In genomic region chr16:57260294-57260929, GRCh38 we compare ENCODE assay signal across 1 cellular context.
TF ChIP-seq lines count a peak whose summit lies in the region.

No MANE protein-coding gene starts in this region.

TF ChIP-seq in K562, 482 proteins besides CTCF, POLR2A, EP300 and RAD21 (continued from another document):
- TF ChIP-seq ETS1 (conservative IDR thresholded peaks at IDR 0.05; ENCODE audit: control insufficient read depth, low read depth, low read length) (no peak), ARID1B (IDR thresholded peaks at IDR 0.05) (0 out of 2 replicates have a peak, but pooled peaks have one; percentile 24), SMARCE1 (IDR thresholded peaks at IDR 0.05) (0 out of 2 replicates have a peak, but pooled peaks have one; percentile 35), SMARCC2 (IDR thresholded peaks at IDR 0.05; ENCODE audit: low read depth) (no peak), TRIM25 (IDR thresholded peaks at IDR 0.05; ENCODE audit: borderline replicate concordance) (no peak), SOX6 (IDR thresholded peaks at IDR 0.05) (no peak), MBD2 (IDR thresholded peaks at IDR 0.05; ENCODE audit: borderline replicate concordance, low read depth) (no peak), RAD51 (IDR thresholded peaks at IDR 0.05; ENCODE audit: borderline replicate concordance, low read depth) (no peak), ILF3 (IDR thresholded peaks at IDR 0.05; ENCODE audit: borderline replicate concordance) (no peak), ZNF707 (CRISPR knock-in tag; conservative IDR thresholded peaks at IDR 0.05) (no peak), ZNF699 (CRISPR knock-in tag; IDR thresholded peaks at IDR 0.05; ENCODE audit: insufficient replicate concordance) (no peak), ZKSCAN1 (IDR thresholded peaks at IDR 0.05; ENCODE audit: low read depth, low read length) (no peak), PATZ1 (CRISPR knock-in tag; IDR thresholded peaks at IDR 0.05; ENCODE audit: borderline replicate concordance) (no peak), MAX (CRISPR knock-in tag; IDR thresholded peaks at IDR 0.05) (0 out of 2 replicates have a peak, but pooled peaks have one; percentile 24), HDAC1 (IDR thresholded peaks at IDR 0.05) (no peak), JUN (IDR thresholded peaks at IDR 0.05; ENCODE audit: borderline replicate concordance, low read depth, low read length) (0 out of 2 replicates have a peak, but pooled peaks have one; percentile 10), JUN (CRISPR knock-in tag; IDR thresholded peaks at IDR 0.05; ENCODE audit: borderline replicate concordance) (no peak), STAT5A (IDR thresholded peaks at IDR 0.05; ENCODE audit: borderline replicate concordance, low read length) (no peak), POLR2H (tag; IDR thresholded peaks at IDR 0.05; ENCODE audit: low read depth) (no peak), DLX4 (CRISPR knock-in tag; IDR thresholded peaks at IDR 0.05) (no peak), ATF4 (CRISPR knock-in tag; IDR thresholded peaks at IDR 0.05) (no peak), BCLAF1 (IDR thresholded peaks at IDR 0.05; ENCODE audit: borderline replicate concordance in 1 of 2, control insufficient read depth in 1 of 2, low read depth in 2 of 2, low read length in 1 of 2) (no peak), U2AF1 (optimal IDR thresholded peaks at IDR 0.05; ENCODE audit: low read depth, low read length) (no peak), SIRT6 (IDR thresholded peaks at IDR 0.05; ENCODE audit: low read depth, low read length) (no peak), ZNF586 (CRISPR knock-in tag; conservative IDR thresholded peaks at IDR 0.05) (no peak), ZBTB2 (IDR thresholded peaks at IDR 0.05) (no peak), RREB1 (CRISPR knock-in tag; IDR thresholded peaks at IDR 0.05) (no peak), FOXA1 (IDR thresholded peaks at IDR 0.05; ENCODE audit: borderline replicate concordance) (no peak), FOXP4 (CRISPR knock-in tag; IDR thresholded peaks at IDR 0.05; ENCODE audit: borderline replicate concordance) (no peak)
